8 cellular contexts compared by ENCODE assay signal in genomic region chr10:103350175-103350521, GRCh38. TPM values are rescaled to one million over a fixed set of nuclear protein-coding genes. Genes with fewer than 3 reads are reported as not detected.
A peak's percentile ranks its signal among the peaks of the same experiment; 100 is the strongest.
DNase-seq lines count a peak whose midpoint lies in the region; ATAC-seq, FAIRE-seq and TF ChIP-seq lines count a peak whose summit lies in the region.

No MANE protein-coding gene starts in this region.

- TF ChIP-seq CTCF in SK-N-SH (IDR thresholded peaks at IDR 0.05) (no peak), keratinocyte (optimal IDR thresholded peaks at IDR 0.05 in 1 of 3, IDR thresholded peaks at IDR 0.05 in 1 of 3, conservative IDR thresholded peaks at IDR 0.05 in 1 of 3; ENCODE audit: extremely low read depth in 1 of 3, insufficient read depth in 2 of 3, low read length in 3 of 3) (no peak), suprapubic skin (IDR thresholded peaks at IDR 0.05) (no peak)

- no peak for DNase-seq in SK-N-SH
- DNase-seq in activated T-helper 2 cell treated with anti-CD3 and anti-CD28 coated beads, Interferon-gamma antibody, Interleukin-2, Interleukin-4, amounts not matched to agents 10 μg/mL and 5 μg/mL and 100 μg/mL, durations not matched to agents 14 hours and 24 hours and 36 hours (ENCODE audit: low spot score) = no peak
- no peak for DNase-seq in keratinocyte (ENCODE audit: low read depth, low spot score)
- no peak for DNase-seq in suprapubic skin (ENCODE audit: low spot score in 2 of 2)
- DNase-seq in NCI-H128 (lab: John Stamatoyannopoulos, UW; ENCODE audit: unreplicated experiment) = no peak

- peak overlapping the region; percentile 96 for H3K4me3 Mint-ChIP-seq in activated T-helper 2 cell treated with anti-CD3 and anti-CD28 coated beads, Interferon-gamma antibody, Interleukin-2, Interleukin-4, amounts not matched to agents 10 μg/mL and 5 μg/mL and 100 μg/mL, durations not matched to agents 14 hours and 24 hours and 36 hours (ENCODE audit: low read depth)

- H3K36me3 Mint-ChIP-seq in activated T-helper 2 cell treated with anti-CD3 and anti-CD28 coated beads, Interferon-gamma antibody, Interleukin-2, Interleukin-4, amounts not matched to agents 10 μg/mL and 5 μg/mL and 100 μg/mL, durations not matched to agents 14 hours and 24 hours and 36 hours (ENCODE audit: low read depth) = peaks cover 16% of the 10 kb centered on the region

- no peak for TF ChIP-seq EP300 in SK-N-SH (IDR thresholded peaks at IDR 0.05; ENCODE audit: borderline replicate concordance in 1 of 2, low read depth in 1 of 2, low read length in 1 of 2)
- TF ChIP-seq EP300 in suprapubic skin (IDR thresholded peaks at IDR 0.05) = no peak

- H3K27ac Mint-ChIP-seq in activated T-helper 2 cell treated with anti-CD3 and anti-CD28 coated beads, Interferon-gamma antibody, Interleukin-2, Interleukin-4, amounts not matched to agents 10 μg/mL and 5 μg/mL and 100 μg/mL, durations not matched to agents 14 hours and 24 hours and 36 hours = peak overlapping the region; percentile 60

- H3K79me2 ChIP-seq in SK-N-SH (ENCODE audit: insufficient read depth) = peaks cover 31% of the 10 kb centered on the region
- peaks cover 11% of the 10 kb centered on the region for H3K79me2 ChIP-seq in keratinocyte (ENCODE audit: control insufficient read depth, insufficient read depth, low read length)

- intact Hi-C loops in activated T-helper 2 cell treated with anti-CD3 and anti-CD28 coated beads, Interferon-gamma antibody, Interleukin-2, Interleukin-4, amounts not matched to agents 10 μg/mL and 5 μg/mL and 100 μg/mL, durations not matched to agents 14 hours and 24 hours and 36 hours (cut with micrococcal nuclease) = no loop called here

- no peaks in the 10 kb centered on the region for H3K9me2 ChIP-seq in SK-N-SH

- peaks cover 15 to 31% of the 10 kb centered on the region in 2 experiments for H3K36me3 ChIP-seq in SK-N-SH (replicated peaks in 1 of 2; ENCODE audit: control insufficient read depth in 1 of 2, insufficient read depth in 2 of 2, low read length in 1 of 2)
- peaks cover 4 to 7% of the 10 kb centered on the region in 2 experiments for H3K36me3 ChIP-seq in keratinocyte (ENCODE audit: control insufficient read depth in 2 of 2, extremely low read depth in 1 of 2, insufficient read depth in 2 of 2, low read length in 2 of 2)
- peaks cover 29% of the 10 kb centered on the region for H3K36me3 ChIP-seq in suprapubic skin

- FAIRE-seq in keratinocyte (lab: Jason Lieb, UNC) = no peak

- POLR2A ChIA-PET in SK-N-SH (lab: Yijun Ruan, JAX) = interaction anchor here (1.0 to 1.2 kb wide), 2 partner anchors 46 to 73 kb away, joined by 3 to 6 read pairs; partner anchors contain the start of genes ATP5MK and PDCD11

- H2AFZ ChIP-seq in SK-N-SH (ENCODE audit: low read depth) = peak overlapping the region; percentile 91; the same call in 1 of the 2 replicates
- H2AFZ ChIP-seq in keratinocyte (ENCODE audit: control insufficient read depth, low read length) = peak overlapping the region; percentile 90

- H3K27ac ChIP-seq in SK-N-SH (ENCODE audit: low read depth in 2 of 2, low read length in 1 of 2) = peak overlapping the region; percentile 64 to 71
- H3K27ac ChIP-seq in keratinocyte (ENCODE audit: control insufficient read depth, insufficient read depth, low read length) = peak overlapping the region; percentile 58
- peak overlapping the region; percentile 81 for H3K27ac ChIP-seq in suprapubic skin

- no peaks in the 10 kb centered on the region for H3K9me3 Mint-ChIP-seq in activated T-helper 2 cell treated with anti-CD3 and anti-CD28 coated beads, Interferon-gamma antibody, Interleukin-2, Interleukin-4, amounts not matched to agents 10 μg/mL and 5 μg/mL and 100 μg/mL, durations not matched to agents 14 hours and 24 hours and 36 hours

- no peak for TF ChIP-seq RAD21 in SK-N-SH (IDR thresholded peaks at IDR 0.05; ENCODE audit: low read length)

- H3K4me1 ChIP-seq in SK-N-SH (ENCODE audit: control insufficient read depth in 1 of 2, insufficient read depth in 2 of 2, low read depth in 1 of 2, low read length in 1 of 2) (no peaks in the 10 kb centered on the region; a peak in 1 of 4 replicates), keratinocyte (ENCODE audit: control insufficient read depth, extremely low read depth, insufficient read depth, low read length) (peaks cover 6% of the 10 kb centered on the region), suprapubic skin (peaks cover 7% of the 10 kb centered on the region)

- no peaks in the 10 kb centered on the region for H3K9me3 ChIP-seq in SK-N-SH
- no peaks in the 10 kb centered on the region for H3K9me3 ChIP-seq in keratinocyte (ENCODE audit: control insufficient read depth, low read depth, low read length)
- no peaks in the 10 kb centered on the region for H3K9me3 ChIP-seq in suprapubic skin

- CTCF ChIA-PET in SK-N-SH (lab: Yijun Ruan, JAX) = interaction anchor here (1.7 to 2.3 kb wide), 2 partner anchors 16 to 18 kb away, joined by 4 to 12 read pairs; partner anchors contain the start of gene TAF5

- peak overlapping the region; percentile 64 to 89 for H3K4me3 ChIP-seq in SK-N-SH (ENCODE audit: low read depth in 2 of 2, low read length in 1 of 2)
- H3K4me3 ChIP-seq in keratinocyte (ENCODE audit: control insufficient read depth in 2 of 3, extremely low read depth in 1 of 3, insufficient read depth in 2 of 3, low read depth in 1 of 3, low read length in 3 of 3) = peak overlapping the region; percentile 70 to 86 (median 82)
- peak overlapping the region; percentile 86 for H3K4me3 ChIP-seq in suprapubic skin

- ATAC-seq in SK-N-SH treated with all-trans-retinoic acid at 6 μM for 48 hours = no peak
- no peak for ATAC-seq in GM21576 (IDR thresholded peaks at IDR 0.05; ENCODE audit: unreplicated experiment)
- ATAC-seq in HG03097 (IDR thresholded peaks at IDR 0.05; ENCODE audit: low FRiP score, unreplicated experiment) = no peak

- no peaks in the 10 kb centered on the region for H3K27me3 Mint-ChIP-seq in activated T-helper 2 cell treated with anti-CD3 and anti-CD28 coated beads, Interferon-gamma antibody, Interleukin-2, Interleukin-4, amounts not matched to agents 10 μg/mL and 5 μg/mL and 100 μg/mL, durations not matched to agents 14 hours and 24 hours and 36 hours (ENCODE audit: low read depth)

- 28% methylated on average over 15 of the region's 16 CpGs for WGBS in SK-N-SH (ENCODE audit: low lambda C conversion rate)
- WGBS in suprapubic skin = 57% methylated on average over 16 of the region's 16 CpGs

- dilution Hi-C loops in keratinocyte (cut with MboI; ENCODE audit: extremely low pct_ligation_motif_present, low sequenced_read_pairs) = no loop called here

- H3K4me2 ChIP-seq in SK-N-SH (peak overlapping the region; percentile 93), keratinocyte (ENCODE audit: control insufficient read depth, extremely low read depth, insufficient read depth, low read depth, low read length) (peak overlapping the region; percentile 87)

- TF ChIP-seq POLR2A in suprapubic skin (IDR thresholded peaks at IDR 0.05) = no peak

- peaks cover 14% of the 10 kb centered on the region for H3F3A ChIP-seq in SK-N-SH (replicated peaks; ENCODE audit: insufficient read depth)

- peaks cover 6% of the 10 kb centered on the region for H3K4me1 Mint-ChIP-seq in activated T-helper 2 cell treated with anti-CD3 and anti-CD28 coated beads, Interferon-gamma antibody, Interleukin-2, Interleukin-4, amounts not matched to agents 10 μg/mL and 5 μg/mL and 100 μg/mL, durations not matched to agents 14 hours and 24 hours and 36 hours (ENCODE audit: low read depth)

- H4K20me1 ChIP-seq in SK-N-SH (ENCODE audit: insufficient read depth) (no peaks in the 10 kb centered on the region), keratinocyte (ENCODE audit: control insufficient read depth, extremely low read depth, insufficient read depth, low read length) (no peaks in the 10 kb centered on the region)

- no peaks in the 10 kb centered on the region for H3K9me1 ChIP-seq in keratinocyte (ENCODE audit: control insufficient read depth, extremely low read depth, insufficient read depth, low read length)

- H3K27me3 ChIP-seq in SK-N-SH (ENCODE audit: insufficient read depth) (no peaks in the 10 kb centered on the region), keratinocyte (ENCODE audit: control insufficient read depth, extremely low read depth, insufficient read depth, low read length) (no peaks in the 10 kb centered on the region), suprapubic skin (no peaks in the 10 kb centered on the region)

- H3K9ac ChIP-seq in SK-N-SH (peak overlapping the region; percentile 83), keratinocyte (ENCODE audit: control insufficient read depth, extremely low read depth, insufficient read depth, low read length) (peak overlapping the region; percentile 81)

RNA-seq across cellular contexts. Expression of gene PCGF6, which starts 0.8 kb away (rescaled TPM):
- polyA plus RNA-seq in SK-N-SH (2012; rRNA removed) = 5.1 and 5.3 TPM in 2 replicates
- polyA plus RNA-seq in SK-N-SH (2012; cell fraction: cytosol; rRNA removed) = 7.6 and 9.4 TPM in 2 replicates
- 3.2 and 3.3 TPM in 2 replicates for polyA plus RNA-seq in SK-N-SH (2012; cell fraction: nucleus; rRNA removed)
- total RNA-seq in activated T-helper 2 cell treated with anti-CD3 and anti-CD28 coated beads, Interferon-gamma antibody, Interleukin-2, Interleukin-4, amounts not matched to agents 10 μg/mL and 5 μg/mL and 100 μg/mL, durations not matched to agents 14 hours and 24 hours and 36 hours = 16.8 and 17.7 TPM in 2 replicates
- 4.6 to 11.1 TPM (median 7.5 TPM) in 3 replicates for polyA plus RNA-seq in keratinocyte
- 3.3 TPM for polyA plus RNA-seq in keratinocyte (2011; ENCODE audit: low read depth)
- polyA plus RNA-seq in keratinocyte (2011; cell fraction: cytosol; rRNA removed) = 5.0 and 7.8 TPM in 2 replicates
- polyA plus RNA-seq in keratinocyte (2011; cell fraction: nucleus; rRNA removed) = 3.8 and 5.2 TPM in 2 replicates
- polyA plus RNA-seq in keratinocyte (2012; ENCODE audit: low replicate concordance) = 4.4 and 8.3 TPM in 2 replicates
- polyA minus RNA-seq in keratinocyte = 1.7 to 5.9 TPM (median 1.9 TPM) in 3 replicates
- 4.6 TPM for polyA minus RNA-seq in keratinocyte (2011; cell fraction: cytosol; rRNA and poly(A)+ RNA removed)
- polyA minus RNA-seq in keratinocyte (2011; cell fraction: nucleus; rRNA and poly(A)+ RNA removed) = 1.8 and 3.9 TPM in 2 replicates
- total RNA-seq in suprapubic skin = 1 to 10 TPM; 2.6 to 7.2 (median 4.9) TPM

RNA-seq across cellular contexts. Expression of gene TAF5, which starts 17.6 kb away (rescaled TPM):
- polyA plus RNA-seq in SK-N-SH (2012; rRNA removed) (1.3 and 1.4 TPM in 2 replicates), keratinocyte (2.4 to 4.4 TPM (median 2.8 TPM) in 3 replicates)
- 1.7 and 1.9 TPM in 2 replicates for polyA plus RNA-seq in SK-N-SH (2012; cell fraction: cytosol; rRNA removed)
- polyA plus RNA-seq in SK-N-SH (2012; cell fraction: nucleus; rRNA removed) = 1.5 and 1.8 TPM in 2 replicates
- total RNA-seq in activated T-helper 2 cell treated with anti-CD3 and anti-CD28 coated beads, Interferon-gamma antibody, Interleukin-2, Interleukin-4, amounts not matched to agents 10 μg/mL and 5 μg/mL and 100 μg/mL, durations not matched to agents 14 hours and 24 hours and 36 hours = 9.5 and 10.7 TPM in 2 replicates
- polyA plus RNA-seq in keratinocyte (2011; ENCODE audit: low read depth) = 2.2 TPM
- 1.7 and 2.7 TPM in 2 replicates for polyA plus RNA-seq in keratinocyte (2011; cell fraction: cytosol; rRNA removed)
- polyA plus RNA-seq in keratinocyte (2011; cell fraction: nucleus; rRNA removed) = 2.4 and 3.1 TPM in 2 replicates
- 3.0 and 3.6 TPM in 2 replicates for polyA plus RNA-seq in keratinocyte (2012; ENCODE audit: low replicate concordance)
- 0.79 to 5.9 TPM (median 2.0 TPM) in 3 replicates for polyA minus RNA-seq in keratinocyte
- 2.7 TPM for polyA minus RNA-seq in keratinocyte (2011; cell fraction: cytosol; rRNA and poly(A)+ RNA removed)
- 2.2 TPM in 2 replicates for polyA minus RNA-seq in keratinocyte (2011; cell fraction: nucleus; rRNA and poly(A)+ RNA removed)
- 1 to 10 TPM; 3.6 to 5.4 (median 4.1) TPM for total RNA-seq in suprapubic skin

RNA-seq across cellular contexts. Expression of gene ATP5MK, which starts 46.1 kb away (rescaled TPM):
- polyA plus RNA-seq in SK-N-SH (2012; rRNA removed) = 408 and 542 TPM in 2 replicates
- 550 and 804 TPM in 2 replicates for polyA plus RNA-seq in SK-N-SH (2012; cell fraction: cytosol; rRNA removed)
- polyA plus RNA-seq in SK-N-SH (2012; cell fraction: nucleus; rRNA removed) = 93.7 and 105 TPM in 2 replicates
- 476 and 483 TPM in 2 replicates for total RNA-seq in activated T-helper 2 cell treated with anti-CD3 and anti-CD28 coated beads, Interferon-gamma antibody, Interleukin-2, Interleukin-4, amounts not matched to agents 10 μg/mL and 5 μg/mL and 100 μg/mL, durations not matched to agents 14 hours and 24 hours and 36 hours
- polyA plus RNA-seq in keratinocyte = 364 to 745 TPM (median 575 TPM) in 3 replicates
- 149 TPM for polyA plus RNA-seq in keratinocyte (2011; ENCODE audit: low read depth)
- 304 and 489 TPM in 2 replicates for polyA plus RNA-seq in keratinocyte (2011; cell fraction: cytosol; rRNA removed)
- polyA plus RNA-seq in keratinocyte (2011; cell fraction: nucleus; rRNA removed) = 81.7 and 224 TPM in 2 replicates
- polyA plus RNA-seq in keratinocyte (2012; ENCODE audit: low replicate concordance) = 520 and 739 TPM in 2 replicates
- 14.4 to 70.4 TPM (median 48.0 TPM) in 3 replicates for polyA minus RNA-seq in keratinocyte
- 64.1 TPM for polyA minus RNA-seq in keratinocyte (2011; cell fraction: cytosol; rRNA and poly(A)+ RNA removed)
- 8.3 and 13.5 TPM in 2 replicates for polyA minus RNA-seq in keratinocyte (2011; cell fraction: nucleus; rRNA and poly(A)+ RNA removed)
- total RNA-seq in suprapubic skin = 100 to 1,000 TPM in 3 of 4 donors, 10 to 100 TPM in 1; 92.4 to 207 (median 167) TPM

RNA-seq across cellular contexts. Expression of gene PDCD11, which starts 46.3 kb away (rescaled TPM):
- 29.8 and 39.9 TPM in 2 replicates for polyA plus RNA-seq in SK-N-SH (2012; rRNA removed)
- 12.8 and 18.1 TPM in 2 replicates for polyA plus RNA-seq in SK-N-SH (2012; cell fraction: cytosol; rRNA removed)
- 99.9 and 116 TPM in 2 replicates for polyA plus RNA-seq in SK-N-SH (2012; cell fraction: nucleus; rRNA removed)
- total RNA-seq in activated T-helper 2 cell treated with anti-CD3 and anti-CD28 coated beads, Interferon-gamma antibody, Interleukin-2, Interleukin-4, amounts not matched to agents 10 μg/mL and 5 μg/mL and 100 μg/mL, durations not matched to agents 14 hours and 24 hours and 36 hours = 79.4 and 81.6 TPM in 2 replicates
- polyA plus RNA-seq in keratinocyte = 28.6 to 39.4 TPM (median 32.1 TPM) in 3 replicates
- polyA plus RNA-seq in keratinocyte (2011; ENCODE audit: low read depth) = 42.0 TPM
- polyA plus RNA-seq in keratinocyte (2011; cell fraction: cytosol; rRNA removed) = 19.1 and 19.8 TPM in 2 replicates
- polyA plus RNA-seq in keratinocyte (2011; cell fraction: nucleus; rRNA removed) = 124 TPM in 2 replicates
- polyA plus RNA-seq in keratinocyte (2012; ENCODE audit: low replicate concordance) = 31.7 and 40.9 TPM in 2 replicates
- 69.3 to 117 TPM (median 75.1 TPM) in 3 replicates for polyA minus RNA-seq in keratinocyte
- 28.4 TPM for polyA minus RNA-seq in keratinocyte (2011; cell fraction: cytosol; rRNA and poly(A)+ RNA removed)
- 86.0 and 140 TPM in 2 replicates for polyA minus RNA-seq in keratinocyte (2011; cell fraction: nucleus; rRNA and poly(A)+ RNA removed)
- 10 to 100 TPM; 26.4 to 38.3 (median 29.3) TPM for total RNA-seq in suprapubic skin
